20 cellular contexts compared by ENCODE assay signal in the genomic region with DNA sequence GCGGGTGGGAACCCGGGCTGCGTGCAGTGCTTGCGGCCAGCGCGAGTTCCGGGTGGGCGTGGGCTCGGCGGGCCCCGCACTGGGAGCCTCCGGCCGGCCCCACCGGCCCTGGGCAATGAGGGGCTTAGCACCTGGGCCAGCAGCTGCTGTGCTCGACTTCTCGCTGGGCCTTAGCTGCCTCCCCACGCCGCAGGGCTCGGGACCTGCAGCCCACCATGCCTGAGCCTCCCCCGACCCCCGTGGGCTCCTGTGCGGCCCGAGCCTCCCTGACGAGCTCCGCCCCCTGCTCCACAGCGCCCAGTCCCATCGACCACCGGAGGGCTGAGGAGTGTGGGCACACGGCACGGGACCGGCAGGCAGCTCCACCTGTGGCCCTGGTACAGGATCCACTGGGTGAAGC.
"Had no signal": no experiment of that assay in that cellular context is flagged by ENCODE, and none has a peak within 500 bp of the region (broad histone marks: within the 10 kb centered on the region; RNA-seq: fewer than 3 reads in every experiment).

No MANE protein-coding gene starts in this region.

- H3K27me3 ChIP-seq: MG63 had no signal

- H3K9ac ChIP-seq: SK-N-SH had no signal

- H3K9me3 ChIP-seq: SK-N-SH had no signal

- H3K27ac ChIP-seq: HL-60 had no signal

- H3K4me2 ChIP-seq: SK-N-SH had no signal

- DNase-seq: Karpas-422, KG1, MG63, NCI-H1092 treated with DMSO at 0.1 percent for 48 hours, NCI-H1436, NCI-H187, NCI-H2029, NCI-H2081 treated with DMSO at 0.1 percent for 48 hours, NCI-H2171, NCI-H226, NCI-H446, NCI-H510A, NCI-H524 treated with DMSO at 0.1 percent for 48 hours, NCI-H69, NCI-H774, RPMI8226, SHP77, SK-N-SH, SW 1271 had no signal
